In the genomic region with DNA sequence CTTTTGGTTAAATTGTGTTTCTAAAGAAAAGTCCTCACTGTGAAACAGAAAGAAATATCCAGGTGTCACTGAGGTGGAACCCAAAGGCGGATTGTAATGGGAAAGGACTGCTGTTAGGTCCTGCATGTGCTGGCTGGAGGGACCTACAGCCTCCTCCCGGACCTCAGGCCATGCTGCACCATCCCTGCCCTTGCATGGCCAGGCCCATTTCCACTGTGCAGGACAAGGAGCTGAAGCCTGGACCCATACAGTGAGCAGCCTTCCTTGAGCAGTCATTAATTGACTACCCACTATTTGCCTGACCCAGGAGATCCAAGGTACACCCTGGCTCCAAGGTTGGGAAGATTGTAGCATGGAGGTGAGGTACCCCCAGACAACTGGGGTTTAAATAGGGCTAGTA, we compare ENCODE assay signal across 1 cellular context.
TF ChIP-seq lines count a peak whose summit lies in the region.

No MANE protein-coding gene starts in this region.

TF ChIP-seq in WTC11, 78 proteins besides CTCF, POLR2A, EP300 and RAD21 (continued from another document):
- TF ChIP-seq, protein P1, sequence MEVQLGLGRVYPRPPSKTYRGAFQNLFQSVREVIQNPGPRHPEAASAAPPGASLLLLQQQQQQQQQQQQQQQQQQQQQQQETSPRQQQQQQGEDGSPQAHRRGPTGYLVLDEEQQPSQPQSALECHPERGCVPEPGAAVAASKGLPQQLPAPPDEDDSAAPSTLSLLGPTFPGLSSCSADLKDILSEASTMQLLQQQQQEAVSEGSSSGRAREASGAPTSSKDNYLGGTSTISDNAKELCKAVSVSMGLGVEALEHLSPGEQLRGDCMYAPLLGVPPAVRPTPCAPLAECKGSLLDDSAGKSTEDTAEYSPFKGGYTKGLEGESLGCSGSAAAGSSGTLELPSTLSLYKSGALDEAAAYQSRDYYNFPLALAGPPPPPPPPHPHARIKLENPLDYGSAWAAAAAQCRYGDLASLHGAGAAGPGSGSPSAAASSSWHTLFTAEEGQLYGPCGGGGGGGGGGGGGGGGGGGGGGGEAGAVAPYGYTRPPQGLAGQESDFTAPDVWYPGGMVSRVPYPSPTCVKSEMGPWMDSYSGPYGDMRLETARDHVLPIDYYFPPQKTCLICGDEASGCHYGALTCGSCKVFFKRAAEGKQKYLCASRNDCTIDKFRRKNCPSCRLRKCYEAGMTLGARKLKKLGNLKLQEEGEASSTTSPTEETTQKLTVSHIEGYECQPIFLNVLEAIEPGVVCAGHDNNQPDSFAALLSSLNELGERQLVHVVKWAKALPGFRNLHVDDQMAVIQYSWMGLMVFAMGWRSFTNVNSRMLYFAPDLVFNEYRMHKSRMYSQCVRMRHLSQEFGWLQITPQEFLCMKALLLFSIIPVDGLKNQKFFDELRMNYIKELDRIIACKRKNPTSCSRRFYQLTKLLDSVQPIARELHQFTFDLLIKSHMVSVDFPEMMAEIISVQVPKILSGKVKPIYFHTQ (CRISPR knock-in tag; IDR thresholded peaks at IDR 0.05) = no peak
- no peak for TF ChIP-seq ZNF263 (CRISPR knock-in tag; IDR thresholded peaks at IDR 0.05; ENCODE audit: low read depth)
- TF ChIP-seq GTF2I (CRISPR knock-in tag; conservative IDR thresholded peaks at IDR 0.05) = no peak
- TF ChIP-seq, protein P2, sequence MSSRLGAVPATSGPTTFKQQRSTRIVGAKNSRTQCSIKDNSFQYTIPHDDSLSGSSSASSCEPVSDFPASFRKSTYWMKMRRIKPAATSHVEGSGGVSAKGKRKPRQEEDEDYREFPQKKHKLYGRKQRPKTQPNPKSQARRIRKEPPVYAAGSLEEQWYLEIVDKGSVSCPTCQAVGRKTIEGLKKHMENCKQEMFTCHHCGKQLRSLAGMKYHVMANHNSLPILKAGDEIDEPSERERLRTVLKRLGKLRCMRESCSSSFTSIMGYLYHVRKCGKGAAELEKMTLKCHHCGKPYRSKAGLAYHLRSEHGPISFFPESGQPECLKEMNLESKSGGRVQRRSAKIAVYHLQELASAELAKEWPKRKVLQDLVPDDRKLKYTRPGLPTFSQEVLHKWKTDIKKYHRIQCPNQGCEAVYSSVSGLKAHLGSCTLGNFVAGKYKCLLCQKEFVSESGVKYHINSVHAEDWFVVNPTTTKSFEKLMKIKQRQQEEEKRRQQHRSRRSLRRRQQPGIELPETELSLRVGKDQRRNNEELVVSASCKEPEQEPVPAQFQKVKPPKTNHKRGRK (CRISPR knock-in tag; IDR thresholded peaks at IDR 0.05; ENCODE audit: borderline replicate concordance) = no peak
- no peak for TF ChIP-seq NR3C1 (CRISPR knock-in tag; conservative IDR thresholded peaks at IDR 0.05; ENCODE audit: low read depth)
- TF ChIP-seq TEAD4 (CRISPR knock-in tag; IDR thresholded peaks at IDR 0.05) = no peak
- no peak for TF ChIP-seq ZNF532 (CRISPR knock-in tag; IDR thresholded peaks at IDR 0.05; ENCODE audit: borderline replicate concordance)
- TF ChIP-seq, protein P3, sequence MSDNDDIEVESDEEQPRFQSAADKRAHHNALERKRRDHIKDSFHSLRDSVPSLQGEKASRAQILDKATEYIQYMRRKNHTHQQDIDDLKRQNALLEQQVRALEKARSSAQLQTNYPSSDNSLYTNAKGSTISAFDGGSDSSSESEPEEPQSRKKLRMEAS (CRISPR knock-in tag; IDR thresholded peaks at IDR 0.05) = no peak
- no peak for TF ChIP-seq CREM (CRISPR knock-in tag; IDR thresholded peaks at IDR 0.05)
- TF ChIP-seq RORB (CRISPR knock-in tag; IDR thresholded peaks at IDR 0.05) = no peak
- no peak for TF ChIP-seq RELA (CRISPR knock-in tag; IDR thresholded peaks at IDR 0.05; ENCODE audit: borderline replicate concordance)
- no peak for TF ChIP-seq ZBTB43 (CRISPR knock-in tag; IDR thresholded peaks at IDR 0.05)
- TF ChIP-seq ZNF121 (CRISPR knock-in tag; IDR thresholded peaks at IDR 0.05) = no peak
- TF ChIP-seq, protein P4, sequence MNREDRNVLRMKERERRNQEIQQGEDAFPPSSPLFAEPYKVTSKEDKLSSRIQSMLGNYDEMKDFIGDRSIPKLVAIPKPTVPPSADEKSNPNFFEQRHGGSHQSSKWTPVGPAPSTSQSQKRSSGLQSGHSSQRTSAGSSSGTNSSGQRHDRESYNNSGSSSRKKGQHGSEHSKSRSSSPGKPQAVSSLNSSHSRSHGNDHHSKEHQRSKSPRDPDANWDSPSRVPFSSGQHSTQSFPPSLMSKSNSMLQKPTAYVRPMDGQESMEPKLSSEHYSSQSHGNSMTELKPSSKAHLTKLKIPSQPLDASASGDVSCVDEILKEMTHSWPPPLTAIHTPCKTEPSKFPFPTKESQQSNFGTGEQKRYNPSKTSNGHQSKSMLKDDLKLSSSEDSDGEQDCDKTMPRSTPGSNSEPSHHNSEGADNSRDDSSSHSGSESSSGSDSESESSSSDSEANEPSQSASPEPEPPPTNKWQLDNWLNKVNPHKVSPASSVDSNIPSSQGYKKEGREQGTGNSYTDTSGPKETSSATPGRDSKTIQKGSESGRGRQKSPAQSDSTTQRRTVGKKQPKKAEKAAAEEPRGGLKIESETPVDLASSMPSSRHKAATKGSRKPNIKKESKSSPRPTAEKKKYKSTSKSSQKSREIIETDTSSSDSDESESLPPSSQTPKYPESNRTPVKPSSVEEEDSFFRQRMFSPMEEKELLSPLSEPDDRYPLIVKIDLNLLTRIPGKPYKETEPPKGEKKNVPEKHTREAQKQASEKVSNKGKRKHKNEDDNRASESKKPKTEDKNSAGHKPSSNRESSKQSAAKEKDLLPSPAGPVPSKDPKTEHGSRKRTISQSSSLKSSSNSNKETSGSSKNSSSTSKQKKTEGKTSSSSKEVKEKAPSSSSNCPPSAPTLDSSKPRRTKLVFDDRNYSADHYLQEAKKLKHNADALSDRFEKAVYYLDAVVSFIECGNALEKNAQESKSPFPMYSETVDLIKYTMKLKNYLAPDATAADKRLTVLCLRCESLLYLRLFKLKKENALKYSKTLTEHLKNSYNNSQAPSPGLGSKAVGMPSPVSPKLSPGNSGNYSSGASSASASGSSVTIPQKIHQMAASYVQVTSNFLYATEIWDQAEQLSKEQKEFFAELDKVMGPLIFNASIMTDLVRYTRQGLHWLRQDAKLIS (CRISPR knock-in tag; IDR thresholded peaks at IDR 0.05; ENCODE audit: borderline replicate concordance) = no peak
- TF ChIP-seq ATF6 (CRISPR knock-in tag; IDR thresholded peaks at IDR 0.05) = no peak
- TF ChIP-seq ZNF138 (CRISPR knock-in tag; conservative IDR thresholded peaks at IDR 0.05) = no peak
- TF ChIP-seq NFATC4 (CRISPR knock-in tag; IDR thresholded peaks at IDR 0.05) = no peak
- no peak for TF ChIP-seq ZNF219 (CRISPR knock-in tag; IDR thresholded peaks at IDR 0.05; ENCODE audit: borderline replicate concordance)
- TF ChIP-seq, protein P5, sequence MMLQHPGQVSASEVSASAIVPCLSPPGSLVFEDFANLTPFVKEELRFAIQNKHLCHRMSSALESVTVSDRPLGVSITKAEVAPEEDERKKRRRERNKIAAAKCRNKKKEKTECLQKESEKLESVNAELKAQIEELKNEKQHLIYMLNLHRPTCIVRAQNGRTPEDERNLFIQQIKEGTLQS (CRISPR knock-in tag; conservative IDR thresholded peaks at IDR 0.05) = no peak
TF ChIP-seq in WTC11: peak in this region for 0.
